Comparison of ENCODE assay signal across 8 cellular contexts in the genomic region with DNA sequence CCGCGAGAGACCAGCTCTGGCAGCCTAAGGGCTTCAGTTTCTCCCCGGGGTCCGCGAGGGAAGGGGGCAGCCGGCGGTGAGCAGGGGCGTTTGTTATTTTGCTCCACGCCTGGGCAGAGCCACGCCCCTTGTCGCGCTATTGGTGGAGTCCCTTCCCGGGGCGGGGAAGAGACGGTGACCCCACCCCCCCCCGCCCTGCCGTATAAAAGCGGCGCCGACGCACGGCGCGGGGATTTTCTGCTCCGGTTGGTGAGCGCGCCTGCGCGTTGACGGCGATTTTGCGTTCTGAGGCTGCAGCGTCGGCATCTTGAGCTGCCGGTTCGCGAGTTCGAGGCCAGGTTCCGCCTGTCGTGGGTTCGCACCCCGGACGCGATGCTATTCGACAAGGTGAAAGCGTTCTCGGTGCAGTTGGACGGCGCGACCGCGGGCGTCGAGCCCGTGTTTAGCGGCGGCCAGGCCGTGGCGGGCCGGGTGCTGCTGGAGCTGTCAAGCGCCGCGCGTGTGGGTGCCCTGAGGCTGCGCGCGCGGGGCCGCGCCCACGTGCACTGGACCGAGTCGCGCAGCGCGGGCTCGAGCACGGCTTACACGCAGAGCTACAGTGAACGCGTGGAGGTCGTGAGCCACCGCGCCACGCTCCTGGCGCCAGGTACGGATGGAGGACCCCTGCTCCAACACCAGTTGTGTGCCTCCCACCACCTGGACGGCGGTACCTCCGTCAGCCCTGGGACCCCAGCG. TPM values are rescaled to one million over a fixed set of nuclear protein-coding genes. Genes with fewer than 3 reads are reported as not detected.
DNase-seq lines count a peak whose midpoint lies in the region; ATAC-seq, FAIRE-seq and TF ChIP-seq lines count a peak whose summit lies in the region.

A gene (plus strand): TSS at position 232 of the 735 bp plus-strand sequence. CDS start 141 bp downstream, at position 373.

- intact Hi-C loops in dorsolateral prefrontal cortex (cut with DNase I), result loop anchor here (1.0 to 10.0 kb wide), 5 partner anchors 50 to 161 kb away; a partner anchor contains a TSS

- peak within 1 kb of the TSS; percentile 75 for H3K27ac Mint-ChIP-seq in activated CD4-positive, alpha-beta memory T cell treated with anti-CD3 and anti-CD28 coated beads, Interleukin-2, amount 10 ng/mL, durations not matched to agents 7 days and 5 days

- no peaks in the 10 kb centered on the region for H3K27me3 Mint-ChIP-seq in activated CD4-positive, alpha-beta memory T cell treated with anti-CD3 and anti-CD28 coated beads, Interleukin-2, amount 10 ng/mL, durations not matched to agents 7 days and 5 days

- H3K4me1 ChIP-seq in liver (ENCODE audit: control insufficient read depth in 4 of 4, insufficient read depth in 4 of 4, low read length in 3 of 4), result peaks cover 4 to 34% (median 20%) of the 10 kb centered on the region in 4 donors

- H3K9ac ChIP-seq in liver (ENCODE audit: low read depth in 1 of 2, low read length in 2 of 2), result peak within 1 kb of the TSS; percentile 59 to 97

- POLR2A ChIA-PET in activated CD4-positive, alpha-beta memory T cell treated with anti-CD3 and anti-CD28 coated beads, Interleukin-2, amount 10 ng/mL, durations not matched to agents 7 days and 5 days (lab: Charles Lee), result interaction anchor here (0.7 to 2.3 kb wide), 9 partner anchors 9 to 160 kb away, joined by 3 to 23 read pairs (median 4); a partner anchor contains a TSS

- no peak for FAIRE-seq in D721Med (lab: Jason Lieb, UNC)

- no peaks in the 10 kb centered on the region for H3K9me3 Mint-ChIP-seq in activated CD4-positive, alpha-beta memory T cell treated with anti-CD3 and anti-CD28 coated beads, Interleukin-2, amount 10 ng/mL, durations not matched to agents 7 days and 5 days

- H3K4me3 Mint-ChIP-seq in activated CD4-positive, alpha-beta memory T cell treated with anti-CD3 and anti-CD28 coated beads, Interleukin-2, amount 10 ng/mL, durations not matched to agents 7 days and 5 days, result peak within 1 kb of the TSS; percentile 67

- H3K27ac ChIP-seq in dorsolateral prefrontal cortex (peak within 1 kb of the TSS; percentile 72 to 99 (median 93)), liver (ENCODE audit: low read depth in 1 of 2, low read length in 2 of 2) (peak within 1 kb of the TSS; percentile 94 to 95)

- H3K9me3 ChIP-seq in liver (ENCODE audit: control insufficient read depth in 4 of 4, low read length in 3 of 4), result no peaks in the 10 kb centered on the region

- H3K36me3 ChIP-seq in liver (ENCODE audit: control insufficient read depth in 4 of 4, insufficient read depth in 3 of 4, low read depth in 1 of 4, low read length in 3 of 4), result peaks cover 2 to 11% (median 3%) of the 10 kb centered on the region in 4 donors

- CTCF ChIA-PET in activated CD4-positive, alpha-beta memory T cell treated with anti-CD3 and anti-CD28 coated beads, Interleukin-2, amount 10 ng/mL, durations not matched to agents 7 days and 5 days (lab: Charles Lee), result interaction anchor here (0.6 to 4.2 kb wide), 9 partner anchors 10 to 172 kb away, joined by 3 to 51 read pairs (median 5); no protein-coding TSS in a partner anchor

- H3K4me3 ChIP-seq in dorsolateral prefrontal cortex, result peak within 1 kb of the TSS; percentile 50 to 94 (median 73)
- peak within 1 kb of the TSS; percentile 58 to 70 (median 62) for H3K4me3 ChIP-seq in liver (ENCODE audit: low read depth in 1 of 3, low read length in 3 of 3)

- ATAC-seq in HG02571 (IDR thresholded peaks at IDR 0.05; ENCODE audit: unreplicated experiment), result peak; percentile 50
- no peak for ATAC-seq in HG02623 (IDR thresholded peaks at IDR 0.05; ENCODE audit: unreplicated experiment)

- H3K4me1 Mint-ChIP-seq in activated CD4-positive, alpha-beta memory T cell treated with anti-CD3 and anti-CD28 coated beads, Interleukin-2, amount 10 ng/mL, durations not matched to agents 7 days and 5 days, result peaks cover 37% of the 10 kb centered on the region

- DNase-seq in D721Med (ENCODE audit: insufficient read length, low spot score) (peak; percentile 99), NCI-H345 (lab: John Stamatoyannopoulos, UW) (peak; percentile 83), dorsolateral prefrontal cortex (peak; percentile 86 to 97 (median 95))
- DNase-seq in activated CD4-positive, alpha-beta memory T cell treated with anti-CD3 and anti-CD28 coated beads, Interleukin-2, amount 10 ng/mL, durations not matched to agents 7 days and 5 days, result peak; percentile 90
- DNase-seq in stimulated activated CD4-positive, alpha-beta T cell treated with anti-CD3 and anti-CD28 coated beads, Interleukin-2, amount 100 ng/mL, for 4 hours (ENCODE audit: low read depth), result peak; percentile 79

- peaks cover 31% of the 10 kb centered on the region for H3K36me3 Mint-ChIP-seq in activated CD4-positive, alpha-beta memory T cell treated with anti-CD3 and anti-CD28 coated beads, Interleukin-2, amount 10 ng/mL, durations not matched to agents 7 days and 5 days (ENCODE audit: low read depth)

- peak in 1 of 2 donors; percentile 39 for TF ChIP-seq RAD21 in liver (IDR thresholded peaks at IDR 0.05)

- WGBS in liver, result 19% methylated on average over 91 of the region's 91 CpGs

- TF ChIP-seq CTCF in D721Med (IDR thresholded peaks at IDR 0.05; ENCODE audit: insufficient read depth, missing control alignments), result no peak
- peak in 20 of 56 donors; percentile 7 to 41 (median 26) for TF ChIP-seq CTCF in dorsolateral prefrontal cortex (IDR thresholded peaks at IDR 0.05 in 54 of 56, conservative IDR thresholded peaks at IDR 0.05 in 2 of 56; ENCODE audit: low read depth in 1 of 56, partially characterized antibody in 56 of 56)
- no peak for TF ChIP-seq CTCF in liver (IDR thresholded peaks at IDR 0.05; ENCODE audit: low read depth, low read length, missing input control)

- no peaks in the 10 kb centered on the region for H3K27me3 ChIP-seq in dorsolateral prefrontal cortex
- H3K27me3 ChIP-seq in liver (ENCODE audit: control insufficient read depth in 4 of 4, insufficient read depth in 4 of 4, low read length in 3 of 4), result no peaks in the 10 kb centered on the region

TF ChIP-seq in liver, 16 proteins besides CTCF, POLR2A, EP300 and RAD21 (continues in another document):
- TF ChIP-seq SP1 (IDR thresholded peaks at IDR 0.05) (peak; percentile 61), NR2F2 (IDR thresholded peaks at IDR 0.05) (peak; percentile 15), GABPA (IDR thresholded peaks at IDR 0.05 in 1 of 2, conservative IDR thresholded peaks at IDR 0.05 in 1 of 2) (no peak), YY1 (IDR thresholded peaks at IDR 0.05) (no peak), FOXA2 (IDR thresholded peaks at IDR 0.05) (no peak), TAF1 (conservative IDR thresholded peaks at IDR 0.05) (peak; percentile 66), FOXA1 (IDR thresholded peaks at IDR 0.05) (no peak), HNF4G (IDR thresholded peaks at IDR 0.05) (no peak)
- TF ChIP-seq, protein P1, sequence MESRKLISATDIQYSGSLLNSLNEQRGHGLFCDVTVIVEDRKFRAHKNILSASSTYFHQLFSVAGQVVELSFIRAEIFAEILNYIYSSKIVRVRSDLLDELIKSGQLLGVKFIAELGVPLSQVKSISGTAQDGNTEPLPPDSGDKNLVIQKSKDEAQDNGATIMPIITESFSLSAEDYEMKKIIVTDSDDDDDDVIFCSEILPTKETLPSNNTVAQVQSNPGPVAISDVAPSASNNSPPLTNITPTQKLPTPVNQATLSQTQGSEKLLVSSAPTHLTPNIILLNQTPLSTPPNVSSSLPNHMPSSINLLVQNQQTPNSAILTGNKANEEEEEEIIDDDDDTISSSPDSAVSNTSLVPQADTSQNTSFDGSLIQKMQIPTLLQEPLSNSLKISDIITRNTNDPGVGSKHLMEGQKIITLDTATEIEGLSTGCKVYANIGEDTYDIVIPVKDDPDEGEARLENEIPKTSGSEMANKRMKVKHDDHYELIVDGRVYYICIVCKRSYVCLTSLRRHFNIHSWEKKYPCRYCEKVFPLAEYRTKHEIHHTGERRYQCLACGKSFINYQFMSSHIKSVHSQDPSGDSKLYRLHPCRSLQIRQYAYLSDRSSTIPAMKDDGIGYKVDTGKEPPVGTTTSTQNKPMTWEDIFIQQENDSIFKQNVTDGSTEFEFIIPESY (IDR thresholded peaks at IDR 0.05), result no peak
- TF ChIP-seq, protein P2, sequence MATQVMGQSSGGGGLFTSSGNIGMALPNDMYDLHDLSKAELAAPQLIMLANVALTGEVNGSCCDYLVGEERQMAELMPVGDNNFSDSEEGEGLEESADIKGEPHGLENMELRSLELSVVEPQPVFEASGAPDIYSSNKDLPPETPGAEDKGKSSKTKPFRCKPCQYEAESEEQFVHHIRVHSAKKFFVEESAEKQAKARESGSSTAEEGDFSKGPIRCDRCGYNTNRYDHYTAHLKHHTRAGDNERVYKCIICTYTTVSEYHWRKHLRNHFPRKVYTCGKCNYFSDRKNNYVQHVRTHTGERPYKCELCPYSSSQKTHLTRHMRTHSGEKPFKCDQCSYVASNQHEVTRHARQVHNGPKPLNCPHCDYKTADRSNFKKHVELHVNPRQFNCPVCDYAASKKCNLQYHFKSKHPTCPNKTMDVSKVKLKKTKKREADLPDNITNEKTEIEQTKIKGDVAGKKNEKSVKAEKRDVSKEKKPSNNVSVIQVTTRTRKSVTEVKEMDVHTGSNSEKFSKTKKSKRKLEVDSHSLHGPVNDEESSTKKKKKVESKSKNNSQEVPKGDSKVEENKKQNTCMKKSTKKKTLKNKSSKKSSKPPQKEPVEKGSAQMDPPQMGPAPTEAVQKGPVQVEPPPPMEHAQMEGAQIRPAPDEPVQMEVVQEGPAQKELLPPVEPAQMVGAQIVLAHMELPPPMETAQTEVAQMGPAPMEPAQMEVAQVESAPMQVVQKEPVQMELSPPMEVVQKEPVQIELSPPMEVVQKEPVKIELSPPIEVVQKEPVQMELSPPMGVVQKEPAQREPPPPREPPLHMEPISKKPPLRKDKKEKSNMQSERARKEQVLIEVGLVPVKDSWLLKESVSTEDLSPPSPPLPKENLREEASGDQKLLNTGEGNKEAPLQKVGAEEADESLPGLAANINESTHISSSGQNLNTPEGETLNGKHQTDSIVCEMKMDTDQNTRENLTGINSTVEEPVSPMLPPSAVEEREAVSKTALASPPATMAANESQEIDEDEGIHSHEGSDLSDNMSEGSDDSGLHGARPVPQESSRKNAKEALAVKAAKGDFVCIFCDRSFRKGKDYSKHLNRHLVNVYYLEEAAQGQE (IDR thresholded peaks at IDR 0.05), result no peak
- TF ChIP-seq, protein P3, sequence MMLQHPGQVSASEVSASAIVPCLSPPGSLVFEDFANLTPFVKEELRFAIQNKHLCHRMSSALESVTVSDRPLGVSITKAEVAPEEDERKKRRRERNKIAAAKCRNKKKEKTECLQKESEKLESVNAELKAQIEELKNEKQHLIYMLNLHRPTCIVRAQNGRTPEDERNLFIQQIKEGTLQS (IDR thresholded peaks at IDR 0.05), result no peak
- TF ChIP-seq, protein P4, sequence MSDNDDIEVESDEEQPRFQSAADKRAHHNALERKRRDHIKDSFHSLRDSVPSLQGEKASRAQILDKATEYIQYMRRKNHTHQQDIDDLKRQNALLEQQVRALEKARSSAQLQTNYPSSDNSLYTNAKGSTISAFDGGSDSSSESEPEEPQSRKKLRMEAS (IDR thresholded peaks at IDR 0.05), result no peak

RNA-seq across cellular contexts. Expression of the gene that starts here (rescaled TPM):
- 10 to 100 TPM; 60.7 to 62.0 TPM for total RNA-seq in activated CD4-positive, alpha-beta memory T cell treated with anti-CD3 and anti-CD28 coated beads, Interleukin-2, amount 10 ng/mL, durations not matched to agents 7 days and 5 days
- total RNA-seq in dorsolateral prefrontal cortex (100 to 1,000 TPM in 10 of 120 experiments, 10 to 100 TPM in 110; 17.5 to 207 (median 47.3) TPM), liver (10 to 100 TPM in 1 of 2 donors, 1 to 10 TPM in 1; 7.6 to 32.3 TPM)
- polyA plus RNA-seq in liver, result 1 to 10 TPM; 2.7 to 5.3 TPM
